1 cellular context compared by ENCODE assay signal in the genomic region with DNA sequence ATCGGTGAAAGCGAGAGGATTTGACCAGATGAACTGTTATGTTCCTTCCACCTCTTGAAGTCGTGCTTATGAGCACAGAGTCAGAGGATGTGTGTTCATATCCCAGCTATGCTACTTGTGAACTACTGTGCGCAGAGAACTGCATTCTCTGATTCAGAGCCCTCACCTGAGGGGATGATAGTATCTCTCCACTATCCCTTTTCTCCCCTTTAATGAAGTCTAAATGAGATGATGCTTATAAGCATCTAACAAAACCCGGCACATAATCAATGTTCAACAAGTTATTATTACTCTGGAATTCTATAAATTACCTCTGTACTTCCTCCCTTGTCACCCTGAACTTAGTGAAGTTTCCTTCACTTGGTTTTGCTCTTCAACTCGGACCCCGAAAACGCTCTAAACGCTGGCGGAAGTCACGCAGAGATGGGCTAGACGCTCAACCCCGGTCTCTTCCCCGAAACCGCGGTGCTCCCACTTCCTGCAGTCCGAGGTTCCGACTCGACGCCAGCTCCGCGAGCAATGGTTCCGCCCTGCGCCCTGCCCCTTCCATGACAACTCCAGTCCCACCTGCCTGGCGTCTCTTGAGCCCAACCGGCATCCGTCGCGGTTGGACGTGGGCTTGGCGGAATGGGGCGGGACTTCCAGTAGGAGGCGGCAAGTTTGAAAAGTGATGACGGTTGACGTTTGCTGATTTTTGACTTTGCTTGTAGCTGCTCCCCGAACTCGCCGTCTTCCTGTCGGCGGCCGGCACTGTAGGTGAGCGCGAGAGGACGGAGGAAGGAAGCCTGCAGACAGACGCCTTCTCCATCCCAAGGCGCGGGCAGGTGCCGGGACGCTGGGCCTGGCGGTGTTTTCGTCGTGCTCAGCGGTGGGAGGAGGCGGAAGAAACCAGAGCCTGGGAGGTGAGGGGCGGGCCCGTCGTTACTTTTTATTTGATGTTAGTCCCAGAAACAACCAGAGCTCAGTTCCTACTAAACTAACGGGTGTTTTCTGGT.
TF ChIP-seq lines count a peak whose summit lies in the region.

NUF2 (plus strand) TSS at position 644 of the 995 bp plus-strand sequence. CDS start 4,098 bp downstream, outside the sequence.

TF ChIP-seq in K562, 482 proteins besides CTCF, POLR2A, EP300 and RAD21 (continued from another document and continues in another):
- TF ChIP-seq IFI16 (CRISPR knock-in tag; IDR thresholded peaks at IDR 0.05): no peak
- TF ChIP-seq BMI1 (IDR thresholded peaks at IDR 0.05; ENCODE audit: low read length): peak; percentile 70
- no peak for TF ChIP-seq CUX1 (CRISPR knock-in tag; IDR thresholded peaks at IDR 0.05)
- no peak for TF ChIP-seq PTRF (tag; IDR thresholded peaks at IDR 0.05)
- TF ChIP-seq, protein P1, sequence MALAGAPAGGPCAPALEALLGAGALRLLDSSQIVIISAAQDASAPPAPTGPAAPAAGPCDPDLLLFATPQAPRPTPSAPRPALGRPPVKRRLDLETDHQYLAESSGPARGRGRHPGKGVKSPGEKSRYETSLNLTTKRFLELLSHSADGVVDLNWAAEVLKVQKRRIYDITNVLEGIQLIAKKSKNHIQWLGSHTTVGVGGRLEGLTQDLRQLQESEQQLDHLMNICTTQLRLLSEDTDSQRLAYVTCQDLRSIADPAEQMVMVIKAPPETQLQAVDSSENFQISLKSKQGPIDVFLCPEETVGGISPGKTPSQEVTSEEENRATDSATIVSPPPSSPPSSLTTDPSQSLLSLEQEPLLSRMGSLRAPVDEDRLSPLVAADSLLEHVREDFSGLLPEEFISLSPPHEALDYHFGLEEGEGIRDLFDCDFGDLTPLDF (CRISPR knock-in tag; IDR thresholded peaks at IDR 0.05): peak; percentile 94
- TF ChIP-seq NONO (IDR thresholded peaks at IDR 0.05; ENCODE audit: low read depth in 2 of 2, low read length in 1 of 2): peak in 1 of 2 experiments; percentile 82; a peak in 1 of 4 replicates
- TF ChIP-seq ZNF583 (CRISPR knock-in tag; IDR thresholded peaks at IDR 0.05): 0 out of 2 replicates have a peak, but pooled peaks have one; percentile 81
- TF ChIP-seq PTBP1 (IDR thresholded peaks at IDR 0.05; ENCODE audit: low read depth, low read length): no peak
- no peak for TF ChIP-seq FOS (IDR thresholded peaks at IDR 0.05; ENCODE audit: extremely low read depth, insufficient read length)
- TF ChIP-seq NFYB (IDR thresholded peaks at IDR 0.05; ENCODE audit: extremely low read depth, insufficient read length): no peak
- TF ChIP-seq DDX20 (tag; IDR thresholded peaks at IDR 0.05; ENCODE audit: low read depth): no peak
- peak; percentile 88 for TF ChIP-seq RHOXF2B (CRISPR knock-in tag; conservative IDR thresholded peaks at IDR 0.05)
- peak; percentile 77; the same call in 1 of the 2 replicates for TF ChIP-seq JUN (IDR thresholded peaks at IDR 0.05; ENCODE audit: borderline replicate concordance, low read depth, low read length)
- no peak; the same call in 1 of the 2 replicates for TF ChIP-seq JUN (CRISPR knock-in tag; IDR thresholded peaks at IDR 0.05; ENCODE audit: borderline replicate concordance)
- peak; percentile 91 for TF ChIP-seq ZNF24 (IDR thresholded peaks at IDR 0.05)
- peak; percentile 97 for TF ChIP-seq FOXJ2 (tag; IDR thresholded peaks at IDR 0.05)
- no peak for TF ChIP-seq STAT5B (CRISPR knock-in tag; IDR thresholded peaks at IDR 0.05)
- peak; percentile 92; the same call in 1 of the 2 replicates for TF ChIP-seq HMGXB4 (CRISPR knock-in tag; IDR thresholded peaks at IDR 0.05)
- peak; percentile 92 for TF ChIP-seq CREB3L1 (IDR thresholded peaks at IDR 0.05; ENCODE audit: borderline replicate concordance, low read depth)
- TF ChIP-seq ILK (tag; IDR thresholded peaks at IDR 0.05; ENCODE audit: borderline replicate concordance, low read depth): no peak
- peak; percentile 96 for TF ChIP-seq ESRRA (IDR thresholded peaks at IDR 0.05; ENCODE audit: borderline replicate concordance, low read depth)
- TF ChIP-seq HOMEZ (CRISPR knock-in tag; IDR thresholded peaks at IDR 0.05): peak; percentile 53; the same call in 1 of the 2 replicates
- peak; percentile 100 for TF ChIP-seq ZNF449 (CRISPR knock-in tag; IDR thresholded peaks at IDR 0.05)
- TF ChIP-seq SNRNP70 (optimal IDR thresholded peaks at IDR 0.05; ENCODE audit: low read depth, low read length): no peak
- no peak for TF ChIP-seq U2AF2 (optimal IDR thresholded peaks at IDR 0.05; ENCODE audit: low read depth, low read length)
- no peak for TF ChIP-seq HNRNPUL1 (IDR thresholded peaks at IDR 0.05; ENCODE audit: low read length)
- no peak for TF ChIP-seq HNRNPH1 (optimal IDR thresholded peaks at IDR 0.05; ENCODE audit: low read depth, low read length)
- TF ChIP-seq MED1 (CRISPR knock-in tag; IDR thresholded peaks at IDR 0.05; ENCODE audit: borderline replicate concordance): no peak
- no peak for TF ChIP-seq GATAD2A (IDR thresholded peaks at IDR 0.05)
- peak; percentile 85 for TF ChIP-seq KDM5B (IDR thresholded peaks at IDR 0.05; ENCODE audit: insufficient replicate concordance, low read depth, low read length)
- peak; percentile 49; the same call in 1 of the 2 replicates for TF ChIP-seq TCF7L2 (IDR thresholded peaks at IDR 0.05; ENCODE audit: low read depth, low read length)
- TF ChIP-seq SAFB (IDR thresholded peaks at IDR 0.05; ENCODE audit: borderline replicate concordance, low read depth, low read length): no peak
- 0 out of 2 replicates have a peak, but pooled peaks have one; percentile 15 for TF ChIP-seq CREB3 (tag; conservative IDR thresholded peaks at IDR 0.05; ENCODE audit: low read depth)
- TF ChIP-seq DPF2 (IDR thresholded peaks at IDR 0.05): peak; percentile 79
- TF ChIP-seq POU5F1 (IDR thresholded peaks at IDR 0.05; ENCODE audit: borderline replicate concordance, low read depth, low read length, partially characterized antibody): peak; percentile 99
- TF ChIP-seq IRF1 (CRISPR knock-in tag; IDR thresholded peaks at IDR 0.05; ENCODE audit: borderline replicate concordance): no peak
- TF ChIP-seq ZFX (CRISPR knock-in tag; IDR thresholded peaks at IDR 0.05): peak; percentile 94
- no peak for TF ChIP-seq ZNF695 (CRISPR knock-in tag; IDR thresholded peaks at IDR 0.05)
- TF ChIP-seq SMARCC2 (IDR thresholded peaks at IDR 0.05; ENCODE audit: low read depth): no peak
- TF ChIP-seq RUNX1 (IDR thresholded peaks at IDR 0.05; ENCODE audit: low read depth): peak; percentile 87
- peak; percentile 33 to 58 for TF ChIP-seq NRF1 (conservative IDR thresholded peaks at IDR 0.05 in 1 of 2, IDR thresholded peaks at IDR 0.05 in 1 of 2)
- TF ChIP-seq SREBF2 (CRISPR knock-in tag; IDR thresholded peaks at IDR 0.05): no peak
- TF ChIP-seq NELFE (IDR thresholded peaks at IDR 0.05; ENCODE audit: insufficient read depth, insufficient read length): no peak
- no peak for TF ChIP-seq TFAM (CRISPR knock-in tag; conservative IDR thresholded peaks at IDR 0.05)
- TF ChIP-seq MXI1 (IDR thresholded peaks at IDR 0.05; ENCODE audit: low read depth, low read length): peak; percentile 49
- no peak for TF ChIP-seq NCOA2 (IDR thresholded peaks at IDR 0.05; ENCODE audit: partially characterized antibody in 2 of 2)
- TF ChIP-seq ZBTB17 (CRISPR knock-in tag; IDR thresholded peaks at IDR 0.05): peak; percentile 76; the same call in 1 of the 2 replicates
- TF ChIP-seq BDP1 (IDR thresholded peaks at IDR 0.05; ENCODE audit: insufficient read depth, insufficient read length): no peak
